ENCODE assay signal across 20 cellular contexts in genomic region chr6:9647599-9647998, GRCh38.
DNase-seq lines count a peak whose midpoint lies in the region.
"Had no signal": no experiment of that assay in that cellular context is flagged by ENCODE, and none has a peak within 500 bp of the region (broad histone marks: within the 10 kb centered on the region; RNA-seq: fewer than 3 reads in every experiment).

No MANE protein-coding gene starts in this region.

- DNase-seq in A172 (ENCODE audit: low spot score) = peak; percentile 51
- DNase-seq in HS-27A (ENCODE audit: low read depth) = peak; percentile 22
- peak; percentile 59 for DNase-seq in amniotic epithelial cell (ENCODE audit: low read depth)
- DNase-seq in glomerular visceral epithelial cell (ENCODE audit: extremely low spot score) = peak; percentile 14
- DNase-seq in DMS79 (lab: John Stamatoyannopoulos, UW) = no peak
- DNase-seq in NCI-H2171 treated with DMSO at 0.1 percent for 48 hours (lab: John Stamatoyannopoulos, UW) = no peak
- no peak for DNase-seq in SHP77 (lab: John Stamatoyannopoulos, UW)
- no peak for DNase-seq in nucleus accumbens (lab: John Stamatoyannopoulos, UW)
- DNase-seq: activated CD4-positive, alpha-beta T cell treated with anti-CD3 and anti-CD28 coated beads for 48 hours; activated T-cell treated with anti-CD3 and anti-CD28 coated beads, Interleukin-2, amount 50 U/mL, for 4 hours; gastrocnemius medialis; H7; hypothalamus; immature natural killer cell; NCI-H2029; NCI-H345; NCI-H748 treated with DMSO at 0.1 percent for 48 hours; RPMI8226; stimulated activated CD4-positive, alpha-beta T cell treated with anti-CD3 and anti-CD28 coated beads, Interleukin-1b, Interleukin-23, amount 100 ng/mL, for 48 hours; stimulated activated CD8-positive, alpha-beta memory T cell treated with anti-CD3 and anti-CD28 coated beads, Interleukin-4, amount 100 ng/mL, for 48 hours had no signal

Comparison
In these comparisons a context has a peak if more than half of its experiments do, and no peak if none do; other contexts are left out.
1. DNase-seq: peak in A172 (single experiment), HS-27A (single experiment), amniotic epithelial cell (single experiment) and glomerular visceral epithelial cell (single experiment); none in DMS79 (single experiment), NCI-H2171 treated with DMSO at 0.1 percent for 48 hours (single experiment), SHP77 (0 of 2) and nucleus accumbens (0 of 56).